In the genomic region with DNA sequence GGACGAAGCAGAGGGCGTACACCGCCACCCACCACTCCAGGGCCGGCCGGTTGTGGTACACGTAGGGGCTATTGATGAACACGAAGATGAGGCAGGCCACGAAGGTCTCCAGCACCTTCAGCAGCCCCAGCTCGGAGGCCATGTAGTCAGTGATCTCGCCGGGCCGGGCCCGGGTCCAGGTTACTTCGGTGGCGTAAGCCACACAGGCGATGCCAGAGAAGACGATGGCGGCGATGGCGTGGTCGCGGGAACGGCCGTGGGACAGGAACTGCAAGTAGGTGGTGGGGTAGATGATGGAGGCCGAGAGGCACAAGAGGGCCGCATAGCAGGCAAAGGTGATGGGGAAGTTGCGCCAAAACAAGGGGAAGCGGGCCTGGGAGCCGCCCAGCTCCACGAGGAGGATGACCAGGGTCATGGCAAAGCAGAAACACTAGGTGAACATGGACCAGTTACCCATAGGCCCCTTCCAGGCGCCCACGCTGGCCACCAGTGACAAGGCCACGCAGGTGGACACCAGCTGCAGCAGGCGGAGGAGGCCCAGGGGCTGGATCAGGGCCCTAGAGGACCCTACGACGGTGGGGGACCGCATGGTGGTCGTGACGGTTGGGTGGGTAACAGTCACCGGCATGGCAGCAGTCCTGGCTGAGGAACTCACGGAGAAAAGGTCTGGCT, we compare ENCODE assay signal across 25 cellular contexts.
"Had no signal": no experiment of that assay in that cellular context is flagged by ENCODE, and none has a peak within 500 bp of the region (broad histone marks: within the 10 kb centered on the region; RNA-seq: fewer than 3 reads in every experiment).

No MANE protein-coding gene starts in this region.

- H3K4me1 Mint-ChIP-seq: mesothelial cell of epicardium; naive B cell; stimulated activated effector memory CD8-positive, alpha-beta T cell treated with anti-CD3 and anti-CD28 coated beads, Interleukin-12 subunit alpha, Interleukin-12 subunit beta, amount 100 ng/mL, for 72 hours had no signal

- H3K4me1 ChIP-seq: esophagus muscularis mucosa, parathyroid adenoma, sigmoid colon, tibial nerve, upper lobe of right lung, uterus had no signal

- H3K9me3 ChIP-seq: esophagus muscularis mucosa, neutrophil, upper lobe of right lung, uterus had no signal

- H3K4me3 Mint-ChIP-seq: central memory CD8-positive, alpha-beta T cell; mesothelial cell of epicardium; naive B cell; stimulated activated effector memory CD8-positive, alpha-beta T cell treated with anti-CD3 and anti-CD28 coated beads, Interleukin-12 subunit alpha, Interleukin-12 subunit beta, amount 100 ng/mL, for 72 hours; stimulated activated naive CD8-positive, alpha-beta T cell treated with anti-CD3 and anti-CD28 coated beads, Interleukin-15, Interleukin-2, amounts not matched to agents 100 ng/mL and 50 ng/mL, for 24 hours had no signal

- ATAC-seq: mucosa of descending colon had no signal

- H3K27ac Mint-ChIP-seq: mesothelial cell of epicardium; naive B cell; progenitor cell of endocrine pancreas; stimulated activated effector memory CD8-positive, alpha-beta T cell treated with anti-CD3 and anti-CD28 coated beads, Interleukin-12 subunit alpha, Interleukin-12 subunit beta, amount 100 ng/mL, for 72 hours; stimulated activated naive CD8-positive, alpha-beta T cell treated with anti-CD3 and anti-CD28 coated beads, Interleukin-15, Interleukin-2, amounts not matched to agents 100 ng/mL and 50 ng/mL, for 24 hours had no signal

- H3K27me3 Mint-ChIP-seq: central memory CD8-positive, alpha-beta T cell; naive B cell; progenitor cell of endocrine pancreas had no signal

- FAIRE-seq: endothelial cell of umbilical vein, keratinocyte had no signal

- H3K79me2 ChIP-seq: parathyroid adenoma had no signal

- H3K27ac ChIP-seq: cardiac muscle cell, coronary artery, esophagus muscularis mucosa, neutrophil, parathyroid adenoma, sigmoid colon, tibial nerve, upper lobe of right lung, uterus had no signal

- H3K27me3 ChIP-seq: cardiac muscle cell, esophagus muscularis mucosa, neutrophil, sigmoid colon, tibial nerve, upper lobe of right lung, uterus had no signal

- DNase-seq: dermis blood vessel endothelial cell; effector memory CD4-positive, alpha-beta T cell; foreskin melanocyte; glutamatergic neuron; mesenchymal stem cell; mucosa of descending colon; naive B cell; sigmoid colon; stimulated activated CD4-positive, alpha-beta T cell treated with anti-CD3 and anti-CD28 coated beads, Interleukin-2, amount 100 ng/mL, for 24 hours; stimulated activated CD4-positive, alpha-beta T cell treated with anti-CD3 and anti-CD28 coated beads, Interleukin-4, amount 100 ng/mL, for 24 hours; upper lobe of right lung; uterus had no signal

- H2AFZ ChIP-seq: parathyroid adenoma had no signal

- H3K36me3 Mint-ChIP-seq: mesothelial cell of epicardium; naive B cell; stimulated activated effector memory CD8-positive, alpha-beta T cell treated with anti-CD3 and anti-CD28 coated beads, Interleukin-12 subunit alpha, Interleukin-12 subunit beta, amount 100 ng/mL, for 72 hours had no signal

- H3K9ac ChIP-seq: parathyroid adenoma had no signal

- H3K4me3 ChIP-seq: cardiac muscle cell, coronary artery, esophagus muscularis mucosa, mucosa of descending colon, sigmoid colon, tibial nerve, upper lobe of right lung, uterus had no signal

- H3K36me3 ChIP-seq: cardiac muscle cell, esophagus muscularis mucosa, neutrophil, sigmoid colon, tibial nerve, upper lobe of right lung, uterus had no signal

- H3K9me3 Mint-ChIP-seq: central memory CD8-positive, alpha-beta T cell had no signal
